ENCODE assay signal across 8 cellular contexts in genomic region chr20:58850693-58851174, GRCh38. TPM values are rescaled to one million over a fixed set of nuclear protein-coding genes. Genes with fewer than 3 reads are reported as not detected.
DNase-seq lines count a peak whose midpoint lies in the region; ATAC-seq, FAIRE-seq and TF ChIP-seq lines count a peak whose summit lies in the region.

TSS of gene GNAS-AS1 (minus strand) at chr20:58850902.

- peak within 1 kb of the TSS; percentile 62 for H3K4me3 ChIP-seq in bronchial epithelial cell (ENCODE audit: low read depth, low read length)

- TF ChIP-seq CTCF in bronchial epithelial cell (IDR thresholded peaks at IDR 0.05; ENCODE audit: insufficient read depth, low read length, severe bottlenecking): no peak

- DNase-seq in C1 segment of cervical spinal cord (lab: John Stamatoyannopoulos, UW): peak in 10 of 14 donors; percentile 14 to 70 (median 42)
- peak; percentile 92 for DNase-seq in HTR-8/SVneo (ENCODE audit: insufficient read length, low spot score)
- peak; percentile 50 to 71 (median 70) for DNase-seq in activated CD4-positive, CD25-positive, alpha-beta regulatory T cell (lab: John Stamatoyannopoulos, UW)
- peak; percentile 48 for DNase-seq in bronchial epithelial cell (ENCODE audit: low read depth)
- peak; percentile 25 for DNase-seq in kidney glomerular epithelial cell (lab: John Stamatoyannopoulos, UW)
- peak; percentile 89 for DNase-seq in stimulated activated CD4-positive, alpha-beta T cell treated with anti-CD3 and anti-CD28 coated beads, Interleukin-1b, Interleukin-23, amount 100 ng/mL, for 48 hours
- no peak for DNase-seq in left lobe of liver (ENCODE audit: low spot score)

- ATAC-seq in GM19468 (IDR thresholded peaks at IDR 0.05; ENCODE audit: extremely low read depth, unreplicated experiment) (peak; percentile 66), left lobe of liver (no peak)

- FAIRE-seq in HTR-8/SVneo (lab: Jason Lieb, UNC) (peak; percentile 94), bronchial epithelial cell (lab: Jason Lieb, UNC) (no peak)

- no peaks in the 10 kb centered on the region for H3K36me3 ChIP-seq in bronchial epithelial cell (ENCODE audit: control insufficient read depth, insufficient read depth, low read length)

- H3K27me3 ChIP-seq in bronchial epithelial cell (ENCODE audit: control insufficient read depth, insufficient read depth, low read length): peaks cover 7% of the 10 kb centered on the region

RNA-seq across cellular contexts. Expression of gene GNAS-AS1, which starts in this region (rescaled TPM):
- total RNA-seq in bronchial epithelial cell (0.13 and 1.3 TPM in 2 replicates), left lobe of liver (0.35 TPM)
